In the genomic region with DNA sequence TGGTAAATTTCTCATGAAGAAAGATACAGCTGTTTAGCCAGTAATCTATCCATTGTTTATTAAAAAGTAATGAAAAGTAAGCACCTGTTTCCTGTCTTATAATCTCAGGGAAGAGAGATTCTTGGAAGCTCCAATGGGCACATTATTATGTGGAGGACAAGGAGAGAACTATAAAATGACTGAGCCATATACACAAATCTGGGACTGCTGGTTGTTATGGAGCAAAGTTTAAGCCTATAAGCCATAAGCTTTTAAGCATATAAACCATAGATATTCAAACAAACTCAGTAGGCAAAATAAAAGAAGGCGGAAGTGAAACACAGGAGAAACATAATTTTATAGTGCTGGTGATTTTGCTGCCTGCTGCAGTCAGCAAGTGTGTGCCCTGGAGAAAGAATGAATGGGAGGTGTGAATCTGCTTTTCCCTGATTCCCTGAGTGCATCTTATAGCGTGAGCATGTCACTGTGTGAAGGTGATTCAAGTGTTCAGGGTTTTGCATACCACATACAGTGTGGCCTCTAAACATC, we compare ENCODE assay signal across 23 cellular contexts.
A peak's percentile ranks its signal among the peaks of the same experiment; 100 is the strongest.
DNase-seq lines count a peak whose midpoint lies in the region; ATAC-seq and TF ChIP-seq lines count a peak whose summit lies in the region.
"Had no signal": no experiment of that assay in that cellular context is flagged by ENCODE, and none has a peak within 500 bp of the region (broad histone marks: within the 10 kb centered on the region; RNA-seq: fewer than 3 reads in every experiment).

No MANE protein-coding gene starts in this region.

- POLR2A ChIA-PET in OCI-LY7 (lab: Charles Lee): interaction anchor here (0.7 to 2.1 kb wide), 3 partner anchors 9 to 117 kb away, joined by 3 to 10 read pairs (median 5); no protein-coding TSS in a partner anchor

- intact Hi-C loops in OCI-LY7 (cut with micrococcal nuclease; ENCODE audit: unreplicated experiment): no loop called here
- intact Hi-C loops in ascending aorta (cut with DNase I): no loop called here

- no peaks in the 10 kb centered on the region for H3K9me2 ChIP-seq in OCI-LY7 (ENCODE audit: insufficient read depth, low read length)
- H3K9me2 ChIP-seq in GM23248 (ENCODE audit: insufficient read depth): no peaks in the 10 kb centered on the region

- no TSS peak for BruUV-seq in OCI-LY7 (replicated peaks; lab: Mats Ljungman, UMichigan)

- H3F3A ChIP-seq in GM23248 (ENCODE audit: insufficient read depth): no peaks in the 10 kb centered on the region

- no peak for TF ChIP-seq CTCF in OCI-LY7 (conservative IDR thresholded peaks at IDR 0.05; ENCODE audit: low read length)
- TF ChIP-seq CTCF in fibroblast of villous mesenchyme (IDR thresholded peaks at IDR 0.05; ENCODE audit: insufficient read depth, low read depth, low read length): no peak
- no peak for TF ChIP-seq CTCF in tibial nerve (IDR thresholded peaks at IDR 0.05)
- no peak for TF ChIP-seq CTCF in ascending aorta (IDR thresholded peaks at IDR 0.05)

- H3K4me2 ChIP-seq in OCI-LY7 (ENCODE audit: low read length) (peak overlapping the region; percentile 31), GM23248 (ENCODE audit: unreplicated experiment) (no peak overlapping the region)

- H2AFZ ChIP-seq in OCI-LY7 (ENCODE audit: low read length) (peak overlapping the region; percentile 21; the same call in 1 of the 2 replicates), GM23248 (no peak overlapping the region)

- H3K9me3 ChIP-seq in OCI-LY7 (ENCODE audit: low read length): no peaks in the 10 kb centered on the region
- no peaks in the 10 kb centered on the region for H3K9me3 ChIP-seq in tibial nerve
- H3K9me3 ChIP-seq in GM23248 (ENCODE audit: low read depth): no peaks in the 10 kb centered on the region
- H3K9me3 ChIP-seq in ascending aorta: no peaks in the 10 kb centered on the region
- H3K9me3 ChIP-seq: Caco-2 had no signal

- no peak for TF ChIP-seq EP300 in tibial nerve (IDR thresholded peaks at IDR 0.05)

- no peak for TF ChIP-seq POLR2A in tibial nerve (IDR thresholded peaks at IDR 0.05)

- CTCF ChIA-PET in OCI-LY7 (lab: Charles Lee; ENCODE audit: unreplicated experiment): interaction anchor here (0.8 kb wide), 1 partner anchor 86 kb away, joined by 3 read pairs; no protein-coding TSS in a partner anchor

- H3K79me2 ChIP-seq in OCI-LY7 (ENCODE audit: insufficient read depth, low read depth, low read length) (no peaks in the 10 kb centered on the region), GM23248 (ENCODE audit: insufficient read depth) (no peaks in the 10 kb centered on the region)

- H3K4me1 ChIP-seq in OCI-LY7 (ENCODE audit: insufficient read depth, low read length, poor library complexity, severe bottlenecking) (peaks cover 10% of the 10 kb centered on the region), tibial nerve (no peaks in the 10 kb centered on the region), GM23248 (ENCODE audit: insufficient read depth) (no peaks in the 10 kb centered on the region), ascending aorta (no peaks in the 10 kb centered on the region)
- H3K4me1 ChIP-seq: Caco-2 had no signal

- H3K4me3 ChIP-seq in OCI-LY7 (ENCODE audit: low read depth, low read length, poor library complexity, severe bottlenecking) (no peak overlapping the region), fibroblast of villous mesenchyme (ENCODE audit: low read depth, low read length) (no peak overlapping the region), tibial nerve (no peak overlapping the region), GM23248 (no peak overlapping the region), ascending aorta (no peak overlapping the region)

- H3K27ac ChIP-seq in OCI-LY7 (ENCODE audit: low read depth, low read length, poor library complexity, severe bottlenecking) (no peak overlapping the region), tibial nerve (no peak overlapping the region), GM23248 (no peak overlapping the region), ascending aorta (no peak overlapping the region)
- H3K27ac ChIP-seq: C4-2B had no signal

- 40 to 53% methylated on average over 2 of the region's 2 CpGs for WGBS in tibial nerve, 2 donors
- 3 to 4% methylated on average over 2 of the region's 2 CpGs for WGBS in GM23248 (ENCODE audit: low coverage in 1 of 2, low lambda C conversion rate in 2 of 2, missing lambda C conversion rate in 2 of 2), 2 experiments

- H4K20me1 ChIP-seq in OCI-LY7 (ENCODE audit: insufficient read depth, low read length): no peaks in the 10 kb centered on the region
- no peaks in the 10 kb centered on the region for H4K20me1 ChIP-seq in GM23248 (ENCODE audit: insufficient read depth)

- DNase-seq in MV-4-11 (lab: John Stamatoyannopoulos, UW) (peak; percentile 69), NOMO-1 (lab: John Stamatoyannopoulos, UW; ENCODE audit: unreplicated experiment in 2 of 2) (peak; percentile 29 to 58), OCI-LY7 (ENCODE audit: low spot score) (no peak), fibroblast of villous mesenchyme (ENCODE audit: low read depth) (peak; percentile 85), tibial nerve (ENCODE audit: low spot score in 2 of 2) (no peak), GM23248 (no peak), ascending aorta (ENCODE audit: low spot score in 2 of 2) (no peak)
- DNase-seq: Caco-2; CD8-positive, alpha-beta T cell; DMS79 treated with DMSO at 0.1 percent for 48 hours; GF-D8; Kasumi-1; NCI-H1048; NCI-H1417; NCI-H1694; NCI-H2029 treated with DMSO at 0.1 percent for 48 hours; NCI-H446 treated with DMSO at 0.1 percent for 48 hours; NCI-H526; SHP77 treated with DMSO at 0.1 percent for 48 hours had no signal

- in situ Hi-C loops in GM23248 (cut with MboI): no loop called here

- no peak for ATAC-seq in HG02981 (IDR thresholded peaks at IDR 0.05; ENCODE audit: unreplicated experiment)
- ATAC-seq: CD8-positive, alpha-beta T cell; HepG2; Panc1 had no signal

- H3K27me3 ChIP-seq in tibial nerve (no peaks in the 10 kb centered on the region), GM23248 (replicated peaks; ENCODE audit: insufficient read depth) (no peaks in the 10 kb centered on the region), ascending aorta (no peaks in the 10 kb centered on the region)

- H3K9ac ChIP-seq in GM23248: no peak overlapping the region

- no peaks in the 10 kb centered on the region for H3K36me3 ChIP-seq in OCI-LY7 (ENCODE audit: insufficient read depth, low read length)
- H3K36me3 ChIP-seq in tibial nerve: no peaks in the 10 kb centered on the region
- no peaks in the 10 kb centered on the region for H3K36me3 ChIP-seq in GM23248 (ENCODE audit: low read depth)
- no peaks in the 10 kb centered on the region for H3K36me3 ChIP-seq in ascending aorta

Comparison
In these comparisons a context has a peak if more than half of its experiments do, and no peak if none do; other contexts are left out.
1. DNase-seq: peak in MV-4-11 (single experiment), NOMO-1 (2 of 2) and fibroblast of villous mesenchyme (single experiment); none in OCI-LY7 (single experiment), tibial nerve (0 of 2), GM23248 (single experiment) and ascending aorta (0 of 2).